Comparison of ENCODE assay signal across 1 cellular context in genomic region chr13:75544681-75545333, GRCh38.
TF ChIP-seq lines count a peak whose summit lies in the region.

No MANE protein-coding gene starts in this region.

TF ChIP-seq in HepG2, 621 proteins besides CTCF, POLR2A, EP300 and RAD21 (continued from another document and continues in another):
- no peak for TF ChIP-seq ZNF280D (CRISPR knock-in tag; IDR thresholded peaks at IDR 0.05)
- peak; percentile 65 for TF ChIP-seq TEAD3 (CRISPR knock-in tag; optimal IDR thresholded peaks at IDR 0.05; ENCODE audit: borderline replicate concordance)
- TF ChIP-seq HNRNPUL1 (IDR thresholded peaks at IDR 0.05; ENCODE audit: low read depth, low read length): no peak
- TF ChIP-seq THRA (CRISPR knock-in tag; IDR thresholded peaks at IDR 0.05; ENCODE audit: borderline replicate concordance): peak; percentile 92; the same call in 1 of the 2 replicates
- TF ChIP-seq DBP (CRISPR knock-in tag; IDR thresholded peaks at IDR 0.05; ENCODE audit: not compliant biosample characterization): no peak
- no peak for TF ChIP-seq ATM (IDR thresholded peaks at IDR 0.05; ENCODE audit: borderline replicate concordance)
- TF ChIP-seq ZNF431 (CRISPR knock-in tag; IDR thresholded peaks at IDR 0.05; ENCODE audit: borderline replicate concordance, low read depth): no peak
- no peak for TF ChIP-seq ZNF230 (CRISPR knock-in tag; IDR thresholded peaks at IDR 0.05)
- TF ChIP-seq FOXK2 (IDR thresholded peaks at IDR 0.05): no peak
- TF ChIP-seq ZFP90 (CRISPR knock-in tag; IDR thresholded peaks at IDR 0.05; ENCODE audit: borderline replicate concordance): no peak
- no peak for TF ChIP-seq RORA (CRISPR knock-in tag; IDR thresholded peaks at IDR 0.05)
- TF ChIP-seq PREB (CRISPR knock-in tag; IDR thresholded peaks at IDR 0.05): no peak
- no peak for TF ChIP-seq KLF16 (CRISPR knock-in tag; IDR thresholded peaks at IDR 0.05)
- TF ChIP-seq RXRA (CRISPR knock-in tag; IDR thresholded peaks at IDR 0.05): peak; percentile 40; the same call in 1 of the 2 replicates
- TF ChIP-seq HNF4A (CRISPR knock-in tag; IDR thresholded peaks at IDR 0.05): 0 out of 2 replicates have a peak, but pooled peaks have one; percentile 8
- TF ChIP-seq ZNF530 (CRISPR knock-in tag; IDR thresholded peaks at IDR 0.05; ENCODE audit: low read depth): no peak
- no peak for TF ChIP-seq SAP130 (CRISPR knock-in tag; IDR thresholded peaks at IDR 0.05; ENCODE audit: low read depth)
- TF ChIP-seq ZNF235 (CRISPR knock-in tag; IDR thresholded peaks at IDR 0.05; ENCODE audit: borderline replicate concordance): no peak
- TF ChIP-seq ZMAT5 (CRISPR knock-in tag; IDR thresholded peaks at IDR 0.05; ENCODE audit: borderline replicate concordance, low read depth): no peak
- 0 out of 2 replicates have a peak, but pooled peaks have one; percentile 15 for TF ChIP-seq ARID5B (CRISPR knock-in tag; IDR thresholded peaks at IDR 0.05)
- no peak for TF ChIP-seq ZKSCAN1 (IDR thresholded peaks at IDR 0.05; ENCODE audit: low read length)
- TF ChIP-seq MBD4 (IDR thresholded peaks at IDR 0.05; ENCODE audit: borderline replicate concordance, low read length): no peak
- TF ChIP-seq CEBPB (IDR thresholded peaks at IDR 0.05; ENCODE audit: borderline replicate concordance, low read depth, low read length): peak; percentile 84
- no peak for TF ChIP-seq ZNF790 (CRISPR knock-in tag; IDR thresholded peaks at IDR 0.05; ENCODE audit: borderline replicate concordance)
- no peak for TF ChIP-seq FOXP1 (IDR thresholded peaks at IDR 0.05)
- no peak for TF ChIP-seq FOXP1 (CRISPR knock-in tag; IDR thresholded peaks at IDR 0.05)
- TF ChIP-seq SYNCRIP (IDR thresholded peaks at IDR 0.05; ENCODE audit: insufficient read depth, low read depth, low read length): no peak
- no peak for TF ChIP-seq HOXA7 (CRISPR knock-in tag; IDR thresholded peaks at IDR 0.05)
- TF ChIP-seq MTERF4 (CRISPR knock-in tag; IDR thresholded peaks at IDR 0.05): no peak
- no peak for TF ChIP-seq SALL1 (CRISPR knock-in tag; IDR thresholded peaks at IDR 0.05)
- TF ChIP-seq RXRB (CRISPR knock-in tag; IDR thresholded peaks at IDR 0.05; ENCODE audit: borderline replicate concordance): peak; percentile 92
- no peak for TF ChIP-seq TRAFD1 (CRISPR knock-in tag; IDR thresholded peaks at IDR 0.05; ENCODE audit: borderline replicate concordance)
- no peak for TF ChIP-seq PPARG (CRISPR knock-in tag; conservative IDR thresholded peaks at IDR 0.05)
- no peak for TF ChIP-seq ZNF788 (CRISPR knock-in tag; IDR thresholded peaks at IDR 0.05; ENCODE audit: borderline replicate concordance)
- peak; percentile 59 for TF ChIP-seq CEBPG (CRISPR knock-in tag; IDR thresholded peaks at IDR 0.05)
- no peak for TF ChIP-seq GZF1 (CRISPR knock-in tag; IDR thresholded peaks at IDR 0.05)
- TF ChIP-seq SOX13 (IDR thresholded peaks at IDR 0.05): no peak
- TF ChIP-seq SOX13 (CRISPR knock-in tag; conservative IDR thresholded peaks at IDR 0.05 in 1 of 2, IDR thresholded peaks at IDR 0.05 in 1 of 2): peak in 1 of 2 experiments; percentile 23; a peak in 1 of 4 replicates
- TF ChIP-seq ZNF713 (CRISPR knock-in tag; IDR thresholded peaks at IDR 0.05): no peak
- no peak for TF ChIP-seq ZBTB38 (CRISPR knock-in tag; IDR thresholded peaks at IDR 0.05)
- no peak for TF ChIP-seq DRAP1 (CRISPR knock-in tag; IDR thresholded peaks at IDR 0.05)
- no peak for TF ChIP-seq MED13 (CRISPR knock-in tag; IDR thresholded peaks at IDR 0.05)
- TF ChIP-seq ZBTB25 (CRISPR knock-in tag; IDR thresholded peaks at IDR 0.05): no peak
- no peak for TF ChIP-seq RNF219 (CRISPR knock-in tag; IDR thresholded peaks at IDR 0.05)
